In the genomic region with DNA sequence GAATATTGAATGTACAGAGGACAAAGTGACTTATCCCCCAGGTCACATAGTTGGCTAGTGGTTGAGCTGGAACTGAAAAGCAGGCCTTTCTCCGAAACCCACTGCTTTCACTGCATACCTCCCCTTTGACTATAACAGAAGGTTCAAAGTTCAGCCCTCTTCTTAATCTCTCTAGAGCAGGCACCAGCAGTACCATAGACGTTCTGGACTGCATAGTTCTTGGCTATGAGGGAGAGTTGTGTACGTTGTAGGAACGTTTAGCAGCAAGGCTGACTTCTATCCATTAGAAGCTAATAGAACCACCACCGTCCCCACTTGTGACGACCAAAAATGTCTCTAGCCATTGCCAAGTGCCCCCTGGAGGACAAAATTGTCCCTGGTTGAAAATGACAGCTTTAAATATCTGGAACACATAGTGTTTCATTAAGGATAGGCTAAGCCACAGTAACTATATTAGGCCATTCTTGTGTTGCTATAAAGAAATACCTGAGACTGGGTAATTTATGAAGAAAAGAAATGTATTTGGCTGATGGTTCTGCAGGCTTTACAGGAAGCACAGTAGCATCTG, we compare ENCODE assay signal across 9 cellular contexts.
DNase-seq lines count a peak whose midpoint lies in the region; ATAC-seq, FAIRE-seq and TF ChIP-seq lines count a peak whose summit lies in the region.
"Had no signal": no experiment of that assay in that cellular context is flagged by ENCODE, and none has a peak within 500 bp of the region (broad histone marks: within the 10 kb centered on the region; RNA-seq: fewer than 3 reads in every experiment).

No MANE protein-coding gene starts in this region.

- peak; percentile 14 for TF ChIP-seq CTCF in CD8-positive, alpha-beta T cell (IDR thresholded peaks at IDR 0.05)
- peak; percentile 43; the same call in 1 of the 2 replicates for TF ChIP-seq CTCF in WTC11 (IDR thresholded peaks at IDR 0.05)
- peak; percentile 43 for TF ChIP-seq CTCF in HepG2 (CRISPR knock-in tag; IDR thresholded peaks at IDR 0.05)
- no peak for TF ChIP-seq CTCF in omental fat pad (IDR thresholded peaks at IDR 0.05)

- H2AFZ ChIP-seq in HepG2 (ENCODE audit: low read length) = no peak overlapping the region

- H3K27me3 Mint-ChIP-seq in CD8-positive, alpha-beta T cell (ENCODE audit: low read depth) = no peaks in the 10 kb centered on the region
- no peaks in the 10 kb centered on the region for H3K27me3 Mint-ChIP-seq in WTC11 (ENCODE audit: low read depth)

- no peak overlapping the region for H3K27ac ChIP-seq in CD8-positive, alpha-beta T cell (ENCODE audit: low read depth, low read length)
- H3K27ac ChIP-seq in HepG2 (ENCODE audit: extremely low read length, insufficient read depth, low read length) = no peak overlapping the region

- no peaks in the 10 kb centered on the region for H3K9me3 Mint-ChIP-seq in CD8-positive, alpha-beta T cell
- H3K9me3 Mint-ChIP-seq in WTC11 = no peaks in the 10 kb centered on the region

- no peak for TF ChIP-seq POLR2A in HepG2 (IDR thresholded peaks at IDR 0.05; ENCODE audit: insufficient read depth in 1 of 2, low read depth in 2 of 2, low read length in 2 of 2)

- no peaks in the 10 kb centered on the region for H3K36me3 ChIP-seq in CD8-positive, alpha-beta T cell (ENCODE audit: insufficient read depth, low read length)
- no peaks in the 10 kb centered on the region for H3K36me3 ChIP-seq in HepG2 (replicated peaks in 1 of 2; ENCODE audit: control insufficient read depth in 1 of 2, insufficient read depth in 2 of 2, low read length in 2 of 2)

- H3K27ac Mint-ChIP-seq in CD8-positive, alpha-beta T cell = no peak overlapping the region
- no peak overlapping the region for H3K27ac Mint-ChIP-seq in WTC11

- ATAC-seq in CD8-positive, alpha-beta T cell = no peak
- ATAC-seq in GM18867 (IDR thresholded peaks at IDR 0.05; ENCODE audit: unreplicated experiment) = peak; percentile 49
- peak; percentile 41 for ATAC-seq in WTC11
- ATAC-seq in HepG2 = peak; percentile 62
- no peak for ATAC-seq in HG02973 (IDR thresholded peaks at IDR 0.05; ENCODE audit: unreplicated experiment)
- ATAC-seq in omental fat pad (ENCODE audit: low FRiP score) = no peak
- no peak for ATAC-seq in HG03342 (IDR thresholded peaks at IDR 0.05; ENCODE audit: unreplicated experiment)

- no peaks in the 10 kb centered on the region for H3K79me2 ChIP-seq in HepG2 (ENCODE audit: insufficient read depth, low read length)

- DNase-seq in CD8-positive, alpha-beta T cell = no peak
- peak; percentile 40 for DNase-seq in WTC11 (ENCODE audit: low spot score)
- peak; percentile 19 for DNase-seq in HepG2 (ENCODE audit: low spot score)
- DNase-seq in omental fat pad (ENCODE audit: low spot score) = no peak
- DNase-seq in KG1 (lab: John Stamatoyannopoulos, UW) = no peak
- DNase-seq: stimulated activated CD8-positive, alpha-beta memory T cell treated with anti-CD3 and anti-CD28 coated beads, Interleukin-4, amount 100 ng/mL, for 48 hours had no signal

- no peaks in the 10 kb centered on the region for H3K9me3 ChIP-seq in CD8-positive, alpha-beta T cell (ENCODE audit: low read length)
- no peaks in the 10 kb centered on the region for H3K9me3 ChIP-seq in HepG2 (ENCODE audit: low read length)

- WGBS in HepG2 (ENCODE audit: low lambda C conversion rate) = 17% methylated on average over 6 of the region's 6 CpGs

- no peaks in the 10 kb centered on the region for H3K4me1 ChIP-seq in CD8-positive, alpha-beta T cell (ENCODE audit: insufficient read depth, low read length)
- no peaks in the 10 kb centered on the region for H3K4me1 ChIP-seq in HepG2 (ENCODE audit: insufficient read depth, low read length)

- TF ChIP-seq EP300 in HepG2 (IDR thresholded peaks at IDR 0.05; ENCODE audit: low read depth in 2 of 2, low read length in 2 of 2) (no peak), HepG2 (CRISPR knock-in tag; IDR thresholded peaks at IDR 0.05; ENCODE audit: borderline replicate concordance) (no peak)

- BruUV-seq in HepG2 (replicated peaks; lab: Mats Ljungman, UMichigan) = no TSS peak

- H3K4me3 ChIP-seq in CD8-positive, alpha-beta T cell (ENCODE audit: low read depth, low read length) = no peak overlapping the region
- H3K4me3 ChIP-seq in HepG2 (replicated peaks in 1 of 3; ENCODE audit: insufficient read depth in 1 of 3, low read depth in 2 of 3, low read length in 3 of 3) = no peak overlapping the region

- no peak overlapping the region for H3K4me3 Mint-ChIP-seq in CD8-positive, alpha-beta T cell
- H3K4me3 Mint-ChIP-seq in WTC11 = no peak overlapping the region

- no peak for FAIRE-seq in HepG2 (lab: Jason Lieb, UNC)

- TF ChIP-seq RAD21 in HepG2 (CRISPR knock-in tag; IDR thresholded peaks at IDR 0.05) = no peak

- H4K20me1 ChIP-seq in HepG2 (ENCODE audit: insufficient read depth, low read length) = no peaks in the 10 kb centered on the region

- in situ Hi-C loops in HepG2 (cut with HindIII; ENCODE audit: extremely low pct_ligation_motif_present, low pct_unique_long_range_greater_than_20kb) = loop anchor here (5.0 kb wide), 1 partner anchor 324 kb away; no protein-coding TSS in a partner anchor

- H3K36me3 Mint-ChIP-seq in CD8-positive, alpha-beta T cell = no peaks in the 10 kb centered on the region
- no peaks in the 10 kb centered on the region for H3K36me3 Mint-ChIP-seq in WTC11

- no peaks in the 10 kb centered on the region for H3K4me1 Mint-ChIP-seq in CD8-positive, alpha-beta T cell (ENCODE audit: low read depth)
- H3K4me1 Mint-ChIP-seq in WTC11 = no peaks in the 10 kb centered on the region

- no peaks in the 10 kb centered on the region for H3K27me3 ChIP-seq in CD8-positive, alpha-beta T cell (ENCODE audit: insufficient read depth, low read length)
- 0 out of 5 replicates have a peak, but pooled peaks cover 0 to 3% of the 10 kb centered on the region in 2 experiments for H3K27me3 ChIP-seq in HepG2 (ENCODE audit: control insufficient read depth in 1 of 2, insufficient read depth in 2 of 2, low read length in 2 of 2)

- H3K9ac ChIP-seq in HepG2 (ENCODE audit: insufficient read depth, low read depth, low read length) = no peak overlapping the region

- intact Hi-C loops in CD8-positive, alpha-beta T cell (cut with DNase I, micrococcal nuclease) = loop anchor here (1.0 to 2.0 kb wide), 2 partner anchors 323 to 324 kb away; no protein-coding TSS in a partner anchor
- intact Hi-C loops in HepG2 (cut with micrococcal nuclease; ENCODE audit: unreplicated experiment) = no loop called here

- H3K4me2 ChIP-seq in HepG2 (ENCODE audit: low read depth, low read length) = no peak overlapping the region

- POLR2A ChIA-PET in CD8-positive, alpha-beta T cell (lab: Charles Lee) = no interaction called here
- POLR2A ChIA-PET in WTC11 (lab: Charles Lee) (no interaction called here), HepG2 (lab: Yijun Ruan, JAX) (no interaction called here)

- CTCF ChIA-PET in CD8-positive, alpha-beta T cell (lab: Charles Lee) = interaction anchor here (0.9 to 1.3 kb wide), 4 partner anchors 10 to 324 kb away, joined by 3 to 7 read pairs (median 4); no protein-coding TSS in a partner anchor
- CTCF ChIA-PET in WTC11 (lab: Charles Lee) = interaction anchor here (0.5 to 1.9 kb wide), 26 partner anchors 8 to 758 kb away, joined by 3 to 31 read pairs (median 4); no protein-coding TSS in a partner anchor
- CTCF ChIA-PET in HepG2 (lab: Yijun Ruan, JAX; ENCODE audit: low intra/inter-chr PET ratio, low total read pairs) = interaction anchor here (2.2 kb wide), 1 partner anchor 323 kb away, joined by 20 read pairs; no protein-coding TSS in a partner anchor

TF ChIP-seq in WTC11, 78 proteins besides CTCF, POLR2A, EP300 and RAD21 (continues in another document):
- no peak for TF ChIP-seq NFYB (CRISPR knock-in tag; conservative IDR thresholded peaks at IDR 0.05; ENCODE audit: low read depth)
- no peak for TF ChIP-seq ZNF317 (CRISPR knock-in tag; IDR thresholded peaks at IDR 0.05; ENCODE audit: borderline replicate concordance, low read depth)
- no peak for TF ChIP-seq CREB1 (CRISPR knock-in tag; IDR thresholded peaks at IDR 0.05)
- TF ChIP-seq, protein P1, sequence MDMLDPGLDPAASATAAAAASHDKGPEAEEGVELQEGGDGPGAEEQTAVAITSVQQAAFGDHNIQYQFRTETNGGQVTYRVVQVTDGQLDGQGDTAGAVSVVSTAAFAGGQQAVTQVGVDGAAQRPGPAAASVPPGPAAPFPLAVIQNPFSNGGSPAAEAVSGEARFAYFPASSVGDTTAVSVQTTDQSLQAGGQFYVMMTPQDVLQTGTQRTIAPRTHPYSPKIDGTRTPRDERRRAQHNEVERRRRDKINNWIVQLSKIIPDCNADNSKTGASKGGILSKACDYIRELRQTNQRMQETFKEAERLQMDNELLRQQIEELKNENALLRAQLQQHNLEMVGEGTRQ (CRISPR knock-in tag; IDR thresholded peaks at IDR 0.05) = no peak
- no peak for TF ChIP-seq ZNF138 (CRISPR knock-in tag; conservative IDR thresholded peaks at IDR 0.05)

TF ChIP-seq in HepG2, 621 proteins besides CTCF, POLR2A, EP300 and RAD21 (continues in another document):
- TF ChIP-seq ZNF746 (CRISPR knock-in tag; IDR thresholded peaks at IDR 0.05) (no peak), ZNF772 (CRISPR knock-in tag; IDR thresholded peaks at IDR 0.05) (no peak), MIER2 (CRISPR knock-in tag; IDR thresholded peaks at IDR 0.05) (no peak), CBX1 (IDR thresholded peaks at IDR 0.05; ENCODE audit: low read depth) (no peak)
- TF ChIP-seq, protein P2, sequence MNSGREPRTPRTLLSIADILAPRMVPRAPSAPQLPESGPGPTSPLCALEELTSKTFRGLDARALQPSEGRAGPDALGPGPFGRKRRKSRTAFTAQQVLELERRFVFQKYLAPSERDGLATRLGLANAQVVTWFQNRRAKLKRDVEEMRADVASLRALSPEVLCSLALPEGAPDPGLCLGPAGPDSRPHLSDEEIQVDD (CRISPR knock-in tag; IDR thresholded peaks at IDR 0.05; ENCODE audit: borderline replicate concordance) = no peak
- TF ChIP-seq, protein P3, sequence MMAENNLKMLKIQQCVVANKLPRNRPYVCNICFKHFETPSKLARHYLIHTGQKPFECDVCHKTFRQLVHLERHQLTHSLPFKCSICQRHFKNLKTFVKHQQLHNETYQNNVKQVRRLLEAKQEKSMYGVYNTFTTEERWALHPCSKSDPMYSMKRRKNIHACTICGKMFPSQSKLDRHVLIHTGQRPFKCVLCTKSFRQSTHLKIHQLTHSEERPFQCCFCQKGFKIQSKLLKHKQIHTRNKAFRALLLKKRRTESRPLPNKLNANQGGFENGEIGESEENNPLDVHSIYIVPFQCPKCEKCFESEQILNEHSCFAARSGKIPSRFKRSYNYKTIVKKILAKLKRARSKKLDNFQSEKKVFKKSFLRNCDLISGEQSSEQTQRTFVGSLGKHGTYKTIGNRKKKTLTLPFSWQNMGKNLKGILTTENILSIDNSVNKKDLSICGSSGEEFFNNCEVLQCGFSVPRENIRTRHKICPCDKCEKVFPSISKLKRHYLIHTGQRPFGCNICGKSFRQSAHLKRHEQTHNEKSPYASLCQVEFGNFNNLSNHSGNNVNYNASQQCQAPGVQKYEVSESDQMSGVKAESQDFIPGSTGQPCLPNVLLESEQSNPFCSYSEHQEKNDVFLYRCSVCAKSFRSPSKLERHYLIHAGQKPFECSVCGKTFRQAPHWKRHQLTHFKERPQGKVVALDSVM (CRISPR knock-in tag; IDR thresholded peaks at IDR 0.05) = no peak

Comparison
In these comparisons a context has a peak if more than half of its experiments do, and no peak if none do; other contexts are left out.
1. ATAC-seq: peak in GM18867 (single experiment), WTC11 (single experiment) and HepG2 (single experiment); none in CD8-positive, alpha-beta T cell (single experiment), HG02973 (single experiment), omental fat pad (single experiment) and HG03342 (single experiment).
2. DNase-seq: peak in WTC11 (single experiment) and HepG2 (single experiment); none in CD8-positive, alpha-beta T cell (0 of 7), omental fat pad (single experiment) and KG1 (single experiment).
3. CTCF ChIP-seq: peak in CD8-positive, alpha-beta T cell (single experiment), WTC11 (single experiment) and HepG2 (single experiment); none in omental fat pad (0 of 3).